ENCODE assay signal across 8 cellular contexts in the genomic region with DNA sequence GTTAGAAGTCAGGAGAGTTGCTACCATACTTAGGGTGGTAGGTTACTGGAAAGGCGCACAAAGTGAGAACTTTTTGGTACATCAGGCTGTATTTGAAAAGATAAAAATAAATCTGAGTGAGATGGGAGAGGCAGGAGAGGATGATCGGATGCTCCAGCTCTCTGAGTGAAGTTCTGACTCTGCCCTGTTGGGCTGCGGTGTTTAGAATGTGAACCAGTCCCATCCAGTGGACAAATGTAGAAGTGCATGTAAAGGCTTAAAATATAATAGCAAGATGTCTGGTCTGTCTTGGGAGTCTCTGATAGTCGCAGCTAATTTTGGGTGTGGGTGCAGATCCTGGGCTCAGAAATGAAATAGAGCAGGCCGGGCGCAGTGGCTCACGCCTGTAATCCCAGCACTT. TPM values are rescaled to one million over a fixed set of nuclear protein-coding genes. Genes with fewer than 3 reads are reported as not detected.
DNase-seq lines count a peak whose midpoint lies in the region; ATAC-seq and TF ChIP-seq lines count a peak whose summit lies in the region.

No MANE protein-coding gene starts in this region.

- H3F3A ChIP-seq in GM23248 (ENCODE audit: insufficient read depth), result no peaks in the 10 kb centered on the region

- no peaks in the 10 kb centered on the region for H3K79me2 ChIP-seq in GM23248 (ENCODE audit: insufficient read depth)
- H3K79me2 ChIP-seq in KMS-11 (ENCODE audit: insufficient read depth, low read depth), result no peaks in the 10 kb centered on the region

- H3K27me3 ChIP-seq in GM23248 (replicated peaks; ENCODE audit: insufficient read depth), result no peaks in the 10 kb centered on the region
- no peaks in the 10 kb centered on the region for H3K27me3 ChIP-seq in KMS-11 (ENCODE audit: insufficient read depth, low read depth)

- no peak overlapping the region for H3K27ac ChIP-seq in GM23248
- H3K27ac ChIP-seq in KMS-11, result no peak overlapping the region
- H3K27ac ChIP-seq in substantia nigra (ENCODE audit: low read depth, low read length, poor library complexity, severe bottlenecking), result no peak overlapping the region

- TF ChIP-seq CTCF in KMS-11 (conservative IDR thresholded peaks at IDR 0.05; ENCODE audit: low read depth, low read length), result peak; percentile 54

- H3K4me2 ChIP-seq in GM23248 (ENCODE audit: unreplicated experiment) (peak overlapping the region; percentile 37), KMS-11 (no peak overlapping the region)

- H4K20me1 ChIP-seq in GM23248 (ENCODE audit: insufficient read depth) (no peaks in the 10 kb centered on the region), KMS-11 (ENCODE audit: insufficient read depth) (no peaks in the 10 kb centered on the region)

- 5% methylated on average over 7 of the region's 7 CpGs for WGBS in GM23248 (ENCODE audit: low coverage in 1 of 2, low lambda C conversion rate in 2 of 2, missing lambda C conversion rate in 2 of 2), 2 experiments

- peak overlapping the region; percentile 83 for H2AFZ ChIP-seq in GM23248
- H2AFZ ChIP-seq in KMS-11 (ENCODE audit: low read depth), result no peak overlapping the region; the same call in 1 of the 2 replicates

- in situ Hi-C loops in GM23248 (cut with MboI), result no loop called here

- H3K9me3 ChIP-seq in GM23248 (ENCODE audit: low read depth), result no peaks in the 10 kb centered on the region

- no peaks in the 10 kb centered on the region for H3K9me2 ChIP-seq in GM23248 (ENCODE audit: insufficient read depth)

- H3K4me1 ChIP-seq in GM23248 (ENCODE audit: insufficient read depth) (no peaks in the 10 kb centered on the region), KMS-11 (ENCODE audit: low read depth, poor library complexity, severe bottlenecking) (no peaks in the 10 kb centered on the region)

- H3K4me3 ChIP-seq in GM23248 (peak overlapping the region; percentile 43; the same call in 1 of the 2 replicates), KMS-11 (IDR thresholded peaks at IDR 0.05; ENCODE audit: insufficient read depth, low read depth, low read length) (no peak overlapping the region)

- no peaks in the 10 kb centered on the region for H3K36me3 ChIP-seq in GM23248 (ENCODE audit: low read depth)
- no peaks in the 10 kb centered on the region for H3K36me3 ChIP-seq in KMS-11 (ENCODE audit: insufficient read depth)

- peak; percentile 100 for ATAC-seq in SK-N-SH treated with all-trans-retinoic acid at 6 μM for 48 hours

- DNase-seq in stimulated activated CD4-positive, alpha-beta T cell treated with anti-CD3 and anti-CD28 coated beads, Interleukin-2, amount 100 ng/mL, for 24 hours, result peak; percentile 19 to 24
- no peak for DNase-seq in stimulated activated CD4-positive, alpha-beta T cell treated with anti-CD3 and anti-CD28 coated beads, Interleukin-4, amount 100 ng/mL, for 1 hour
- DNase-seq in GM23248, result peak; percentile 84
- DNase-seq in cerebellar cortex (ENCODE audit: low spot score), result peak; percentile 78
- peak; percentile 87 for DNase-seq in left kidney (ENCODE audit: low read depth, low spot score)
- DNase-seq in substantia nigra (lab: John Stamatoyannopoulos, UW), result peak in 29 of 49 donors; percentile 3 to 51 (median 20)

- H3K9ac ChIP-seq in GM23248 (peak overlapping the region; percentile 44; the same call in 1 of the 2 replicates), KMS-11 (no peak overlapping the region)

TF ChIP-seq in SK-N-SH treated with all-trans-retinoic acid at 6 μM for 48 hours, 23 proteins besides CTCF, POLR2A, EP300 and RAD21:
- TF ChIP-seq ZC3H10 (CRISPR knock-in tag; IDR thresholded peaks at IDR 0.05), result no peak
- no peak for TF ChIP-seq ZNF70 (CRISPR knock-in tag; IDR thresholded peaks at IDR 0.05)
- TF ChIP-seq GLIS3 (CRISPR knock-in tag; IDR thresholded peaks at IDR 0.05), result no peak
- TF ChIP-seq OSR1 (CRISPR knock-in tag; IDR thresholded peaks at IDR 0.05), result no peak
- no peak for TF ChIP-seq CSDC2 (CRISPR knock-in tag; IDR thresholded peaks at IDR 0.05)
- TF ChIP-seq, protein P1, sequence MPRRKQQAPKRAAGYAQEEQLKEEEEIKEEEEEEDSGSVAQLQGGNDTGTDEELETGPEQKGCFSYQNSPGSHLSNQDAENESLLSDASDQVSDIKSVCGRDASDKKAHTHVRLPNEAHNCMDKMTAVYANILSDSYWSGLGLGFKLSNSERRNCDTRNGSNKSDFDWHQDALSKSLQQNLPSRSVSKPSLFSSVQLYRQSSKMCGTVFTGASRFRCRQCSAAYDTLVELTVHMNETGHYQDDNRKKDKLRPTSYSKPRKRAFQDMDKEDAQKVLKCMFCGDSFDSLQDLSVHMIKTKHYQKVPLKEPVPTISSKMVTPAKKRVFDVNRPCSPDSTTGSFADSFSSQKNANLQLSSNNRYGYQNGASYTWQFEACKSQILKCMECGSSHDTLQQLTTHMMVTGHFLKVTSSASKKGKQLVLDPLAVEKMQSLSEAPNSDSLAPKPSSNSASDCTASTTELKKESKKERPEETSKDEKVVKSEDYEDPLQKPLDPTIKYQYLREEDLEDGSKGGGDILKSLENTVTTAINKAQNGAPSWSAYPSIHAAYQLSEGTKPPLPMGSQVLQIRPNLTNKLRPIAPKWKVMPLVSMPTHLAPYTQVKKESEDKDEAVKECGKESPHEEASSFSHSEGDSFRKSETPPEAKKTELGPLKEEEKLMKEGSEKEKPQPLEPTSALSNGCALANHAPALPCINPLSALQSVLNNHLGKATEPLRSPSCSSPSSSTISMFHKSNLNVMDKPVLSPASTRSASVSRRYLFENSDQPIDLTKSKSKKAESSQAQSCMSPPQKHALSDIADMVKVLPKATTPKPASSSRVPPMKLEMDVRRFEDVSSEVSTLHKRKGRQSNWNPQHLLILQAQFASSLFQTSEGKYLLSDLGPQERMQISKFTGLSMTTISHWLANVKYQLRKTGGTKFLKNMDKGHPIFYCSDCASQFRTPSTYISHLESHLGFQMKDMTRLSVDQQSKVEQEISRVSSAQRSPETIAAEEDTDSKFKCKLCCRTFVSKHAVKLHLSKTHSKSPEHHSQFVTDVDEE (CRISPR knock-in tag; IDR thresholded peaks at IDR 0.05), result no peak
- TF ChIP-seq, protein P2, sequence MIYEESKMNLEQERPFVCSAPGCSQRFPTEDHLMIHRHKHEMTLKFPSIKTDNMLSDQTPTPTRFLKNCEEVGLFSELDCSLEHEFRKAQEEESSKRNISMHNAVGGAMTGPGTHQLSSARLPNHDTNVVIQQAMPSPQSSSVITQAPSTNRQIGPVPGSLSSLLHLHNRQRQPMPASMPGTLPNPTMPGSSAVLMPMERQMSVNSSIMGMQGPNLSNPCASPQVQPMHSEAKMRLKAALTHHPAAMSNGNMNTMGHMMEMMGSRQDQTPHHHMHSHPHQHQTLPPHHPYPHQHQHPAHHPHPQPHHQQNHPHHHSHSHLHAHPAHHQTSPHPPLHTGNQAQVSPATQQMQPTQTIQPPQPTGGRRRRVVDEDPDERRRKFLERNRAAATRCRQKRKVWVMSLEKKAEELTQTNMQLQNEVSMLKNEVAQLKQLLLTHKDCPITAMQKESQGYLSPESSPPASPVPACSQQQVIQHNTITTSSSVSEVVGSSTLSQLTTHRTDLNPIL (CRISPR knock-in tag; IDR thresholded peaks at IDR 0.05; ENCODE audit: low read depth), result no peak
- no peak for TF ChIP-seq ESRRG (CRISPR knock-in tag; IDR thresholded peaks at IDR 0.05)
- TF ChIP-seq, protein P3, sequence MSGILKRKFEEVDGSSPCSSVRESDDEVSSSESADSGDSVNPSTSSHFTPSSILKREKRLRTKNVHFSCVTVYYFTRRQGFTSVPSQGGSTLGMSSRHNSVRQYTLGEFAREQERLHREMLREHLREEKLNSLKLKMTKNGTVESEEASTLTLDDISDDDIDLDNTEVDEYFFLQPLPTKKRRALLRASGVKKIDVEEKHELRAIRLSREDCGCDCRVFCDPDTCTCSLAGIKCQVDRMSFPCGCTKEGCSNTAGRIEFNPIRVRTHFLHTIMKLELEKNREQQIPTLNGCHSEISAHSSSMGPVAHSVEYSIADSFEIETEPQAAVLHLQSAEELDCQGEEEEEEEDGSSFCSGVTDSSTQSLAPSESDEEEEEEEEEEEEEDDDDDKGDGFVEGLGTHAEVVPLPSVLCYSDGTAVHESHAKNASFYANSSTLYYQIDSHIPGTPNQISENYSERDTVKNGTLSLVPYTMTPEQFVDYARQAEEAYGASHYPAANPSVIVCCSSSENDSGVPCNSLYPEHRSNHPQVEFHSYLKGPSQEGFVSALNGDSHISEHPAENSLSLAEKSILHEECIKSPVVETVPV (CRISPR knock-in tag; IDR thresholded peaks at IDR 0.05), result no peak
- no peak for TF ChIP-seq TCF4 (CRISPR knock-in tag; IDR thresholded peaks at IDR 0.05; ENCODE audit: borderline replicate concordance)
- no peak for TF ChIP-seq TOX (CRISPR knock-in tag; IDR thresholded peaks at IDR 0.05; ENCODE audit: borderline replicate concordance)
- no peak for TF ChIP-seq ZFP3 (CRISPR knock-in tag; IDR thresholded peaks at IDR 0.05)
- TF ChIP-seq ZFP30 (CRISPR knock-in tag; IDR thresholded peaks at IDR 0.05), result no peak
- TF ChIP-seq PPARA (CRISPR knock-in tag; IDR thresholded peaks at IDR 0.05; ENCODE audit: borderline replicate concordance), result no peak
- no peak for TF ChIP-seq ZNF8 (CRISPR knock-in tag; IDR thresholded peaks at IDR 0.05)
- TF ChIP-seq ZNF565 (CRISPR knock-in tag; conservative IDR thresholded peaks at IDR 0.05; ENCODE audit: low read depth), result no peak
- TF ChIP-seq RARB (CRISPR knock-in tag; IDR thresholded peaks at IDR 0.05), result no peak
- no peak for TF ChIP-seq BACH2 (CRISPR knock-in tag; IDR thresholded peaks at IDR 0.05; ENCODE audit: borderline replicate concordance)
- TF ChIP-seq, protein P4, sequence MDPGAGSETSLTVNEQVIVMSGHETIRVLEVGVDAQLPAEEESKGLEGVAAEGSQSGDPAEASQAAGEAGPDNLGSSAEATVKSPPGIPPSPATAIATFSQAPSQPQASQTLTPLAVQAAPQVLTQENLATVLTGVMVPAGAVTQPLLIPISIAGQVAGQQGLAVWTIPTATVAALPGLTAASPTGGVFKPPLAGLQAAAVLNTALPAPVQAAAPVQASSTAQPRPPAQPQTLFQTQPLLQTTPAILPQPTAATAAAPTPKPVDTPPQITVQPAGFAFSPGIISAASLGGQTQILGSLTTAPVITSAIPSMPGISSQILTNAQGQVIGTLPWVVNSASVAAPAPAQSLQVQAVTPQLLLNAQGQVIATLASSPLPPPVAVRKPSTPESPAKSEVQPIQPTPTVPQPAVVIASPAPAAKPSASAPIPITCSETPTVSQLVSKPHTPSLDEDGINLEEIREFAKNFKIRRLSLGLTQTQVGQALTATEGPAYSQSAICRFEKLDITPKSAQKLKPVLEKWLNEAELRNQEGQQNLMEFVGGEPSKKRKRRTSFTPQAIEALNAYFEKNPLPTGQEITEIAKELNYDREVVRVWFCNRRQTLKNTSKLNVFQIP (CRISPR knock-in tag; IDR thresholded peaks at IDR 0.05; ENCODE audit: borderline replicate concordance, low read depth), result no peak

RNA-seq across cellular contexts. Expression of a gene that starts 30.4 kb away (rescaled TPM):
- total RNA-seq in GM23248 (2014; rRNA removed; shearing (Covaris generic)), result 0.11 TPM in 1 of 2 replicates, not detected in the other
- polyA plus RNA-seq in GM23248 (2016; fragmentation: Nextera tagmentation; extraction: Ambion mirVana), result 0.23 and 0.32 TPM in 2 replicates

RNA-seq across cellular contexts. Expression of a gene that starts 35.3 kb away (rescaled TPM):
- 154 and 173 TPM in 2 replicates for total RNA-seq in GM23248 (2014; rRNA removed; shearing (Covaris generic))
- polyA plus RNA-seq in GM23248 (2016; fragmentation: Nextera tagmentation; extraction: Ambion mirVana), result 211 and 217 TPM in 2 replicates

RNA-seq across cellular contexts. Expression of a gene that starts 36.1 kb away (rescaled TPM):
- not detected in 2 replicates for total RNA-seq in GM23248 (2014; rRNA removed; shearing (Covaris generic))
- not detected in 2 replicates for polyA plus RNA-seq in GM23248 (2016; fragmentation: Nextera tagmentation; extraction: Ambion mirVana)
